In genomic region chr10:30940279-30940678, GRCh38 we compare ENCODE assay signal across 1 cellular context.
TF ChIP-seq lines count a peak whose summit lies in the region.

No MANE protein-coding gene starts in this region.

TF ChIP-seq in HepG2, 621 proteins besides CTCF, POLR2A, EP300 and RAD21 (continued from another document):
- TF ChIP-seq TEF (CRISPR knock-in tag; IDR thresholded peaks at IDR 0.05): no peak
- TF ChIP-seq ZBTB3 (CRISPR knock-in tag; IDR thresholded peaks at IDR 0.05; ENCODE audit: borderline replicate concordance, low read depth): no peak
- no peak for TF ChIP-seq ATAD3A (CRISPR knock-in tag; IDR thresholded peaks at IDR 0.05)
- TF ChIP-seq POGK (CRISPR knock-in tag; conservative IDR thresholded peaks at IDR 0.05): no peak
- TF ChIP-seq HOXA3 (CRISPR knock-in tag; IDR thresholded peaks at IDR 0.05): no peak
- no peak for TF ChIP-seq ZSCAN29 (CRISPR knock-in tag; conservative IDR thresholded peaks at IDR 0.05)
- no peak for TF ChIP-seq EHMT2 (IDR thresholded peaks at IDR 0.05; ENCODE audit: borderline replicate concordance, low read depth, low read length)
- TF ChIP-seq FUBP1 (CRISPR knock-in tag; IDR thresholded peaks at IDR 0.05; ENCODE audit: borderline replicate concordance): no peak
- TF ChIP-seq NR0B2 (CRISPR knock-in tag; IDR thresholded peaks at IDR 0.05): no peak
- no peak for TF ChIP-seq HNRNPL (IDR thresholded peaks at IDR 0.05; ENCODE audit: low read depth, low read length)
